Comparison of ENCODE assay signal across 12 cellular contexts in genomic region chr4:6969826-6970800, GRCh38.
DNase-seq lines count a peak whose midpoint lies in the region; ATAC-seq, FAIRE-seq and TF ChIP-seq lines count a peak whose summit lies in the region.
"Had no signal": no experiment of that assay in that cellular context is flagged by ENCODE, and none has a peak within 500 bp of the region (broad histone marks: within the 10 kb centered on the region; RNA-seq: fewer than 3 reads in every experiment).

No MANE protein-coding gene starts in this region.

- peaks cover 18% of the 10 kb centered on the region for H3K36me3 Mint-ChIP-seq in activated CD4-positive, alpha-beta memory T cell treated with anti-CD3 and anti-CD28 coated beads, Interleukin-2, amount 10 ng/mL, durations not matched to agents 7 days and 5 days (ENCODE audit: low read depth)

- no peak for TF ChIP-seq CTCF in GM10248 (IDR thresholded peaks at IDR 0.05; ENCODE audit: control extremely low read depth, extremely low read depth, low read depth, missing control alignments)

- H3K4me3 Mint-ChIP-seq in activated CD4-positive, alpha-beta memory T cell treated with anti-CD3 and anti-CD28 coated beads, Interleukin-2, amount 10 ng/mL, durations not matched to agents 7 days and 5 days: no peak overlapping the region
- H3K4me3 Mint-ChIP-seq: stimulated activated naive CD8-positive, alpha-beta T cell treated with anti-CD3 and anti-CD28 coated beads, Interleukin-15, Interleukin-2, amounts not matched to agents 100 ng/mL and 50 ng/mL, for 24 hours had no signal

- DNase-seq in GM10248 (ENCODE audit: extremely low spot score): peak; percentile 66
- DNase-seq in activated CD4-positive, alpha-beta memory T cell treated with anti-CD3 and anti-CD28 coated beads, Interleukin-2, amount 10 ng/mL, durations not matched to agents 7 days and 5 days: peak; percentile 3
- DNase-seq in T-helper 1 cell: no peak
- no peak for DNase-seq in foreskin melanocyte
- DNase-seq in iPS-NIHi11 (ENCODE audit: low spot score): no peak
- DNase-seq in RCC 7860 (ENCODE audit: low spot score): no peak
- DNase-seq: IMR-90, left ventricle myocardium superior, NCI-H748 treated with DMSO at 0.1 percent for 48 hours had no signal

- H3K27me3 Mint-ChIP-seq in activated CD4-positive, alpha-beta memory T cell treated with anti-CD3 and anti-CD28 coated beads, Interleukin-2, amount 10 ng/mL, durations not matched to agents 7 days and 5 days: no peaks in the 10 kb centered on the region
- H3K27me3 Mint-ChIP-seq: stimulated activated naive CD8-positive, alpha-beta T cell treated with anti-CD3 and anti-CD28 coated beads, Interleukin-15, Interleukin-2, amounts not matched to agents 100 ng/mL and 50 ng/mL, for 24 hours had no signal

- POLR2A ChIA-PET in GM10248 (lab: Yijun Ruan, JAX): no interaction called here
- POLR2A ChIA-PET in activated CD4-positive, alpha-beta memory T cell treated with anti-CD3 and anti-CD28 coated beads, Interleukin-2, amount 10 ng/mL, durations not matched to agents 7 days and 5 days (lab: Charles Lee): interaction anchor here (0.7 to 1.1 kb wide), 2 partner anchors 12 to 16 kb away, joined by 3 to 5 read pairs; no protein-coding TSS in a partner anchor

- ATAC-seq in GM19397 (IDR thresholded peaks at IDR 0.05; ENCODE audit: unreplicated experiment) (peak; percentile 76), HG03060 (IDR thresholded peaks at IDR 0.05; ENCODE audit: low read depth, unreplicated experiment) (peak; percentile 67)
- ATAC-seq: left ventricle myocardium superior had no signal

- no peaks in the 10 kb centered on the region for H3K9me3 Mint-ChIP-seq in activated CD4-positive, alpha-beta memory T cell treated with anti-CD3 and anti-CD28 coated beads, Interleukin-2, amount 10 ng/mL, durations not matched to agents 7 days and 5 days
- H3K9me3 Mint-ChIP-seq: stimulated activated naive CD8-positive, alpha-beta T cell treated with anti-CD3 and anti-CD28 coated beads, Interleukin-15, Interleukin-2, amounts not matched to agents 100 ng/mL and 50 ng/mL, for 24 hours had no signal

- H3K27ac Mint-ChIP-seq in activated CD4-positive, alpha-beta memory T cell treated with anti-CD3 and anti-CD28 coated beads, Interleukin-2, amount 10 ng/mL, durations not matched to agents 7 days and 5 days: no peak overlapping the region
- H3K27ac Mint-ChIP-seq: stimulated activated naive CD8-positive, alpha-beta T cell treated with anti-CD3 and anti-CD28 coated beads, Interleukin-15, Interleukin-2, amounts not matched to agents 100 ng/mL and 50 ng/mL, for 24 hours had no signal

- CTCF ChIA-PET in GM10248 (lab: Yijun Ruan, JAX): interaction anchor here (0.9 to 1.2 kb wide), 3 partner anchors 18 to 101 kb away, joined by 3 to 7 read pairs (median 3); no protein-coding TSS in a partner anchor
- CTCF ChIA-PET in activated CD4-positive, alpha-beta memory T cell treated with anti-CD3 and anti-CD28 coated beads, Interleukin-2, amount 10 ng/mL, durations not matched to agents 7 days and 5 days (lab: Charles Lee): no interaction called here

- peaks cover 20% of the 10 kb centered on the region for H3K4me1 Mint-ChIP-seq in activated CD4-positive, alpha-beta memory T cell treated with anti-CD3 and anti-CD28 coated beads, Interleukin-2, amount 10 ng/mL, durations not matched to agents 7 days and 5 days

- no peak for FAIRE-seq in RCC 7860 (lab: Jason Lieb, UNC)

Comparison
In these comparisons a context has a peak if more than half of its experiments do, and no peak if none do; other contexts are left out.
1. DNase-seq: peak in GM10248 (single experiment) and activated CD4-positive, alpha-beta memory T cell treated with anti-CD3 and anti-CD28 coated beads, Interleukin-2, amount 10 ng/mL, durations not matched to agents 7 days and 5 days (single experiment); none in T-helper 1 cell (0 of 5), foreskin melanocyte (single experiment), iPS-NIHi11 (single experiment) and RCC 7860 (single experiment).